In the genomic region with DNA sequence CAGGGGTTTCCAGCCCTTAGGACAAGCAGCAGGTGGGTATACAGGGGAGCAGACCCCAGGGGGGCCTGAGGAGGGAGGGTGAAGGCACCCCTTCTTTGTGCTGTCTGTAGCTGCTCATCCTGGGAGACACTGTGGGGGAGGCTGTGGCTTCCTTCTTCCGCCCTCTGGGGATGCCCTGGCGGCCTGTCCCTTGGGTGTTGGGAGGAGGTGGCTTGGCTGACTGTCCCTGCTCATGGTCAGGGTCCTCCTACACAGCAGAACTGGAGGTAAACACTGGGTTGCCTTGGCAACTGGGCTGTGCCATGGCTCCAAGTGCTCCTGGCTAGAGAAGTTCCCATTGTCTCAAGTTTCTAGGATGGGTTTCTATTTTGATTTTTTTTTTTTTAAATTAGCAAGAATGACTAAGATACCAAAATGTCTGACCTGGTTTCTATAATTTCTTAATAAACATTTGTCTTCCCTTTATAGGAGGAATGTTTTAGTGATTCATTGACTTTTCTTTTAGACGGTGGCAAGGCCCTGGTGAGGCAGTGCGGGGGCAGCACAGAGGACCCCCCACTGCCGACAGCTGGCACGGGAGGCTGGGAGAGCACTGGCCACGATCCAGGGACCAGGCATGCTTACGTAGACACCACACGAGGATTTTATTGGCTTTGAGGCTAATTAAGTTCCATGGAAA, we compare ENCODE assay signal across 8 cellular contexts. TPM values are rescaled to one million over a fixed set of nuclear protein-coding genes. Genes with fewer than 3 reads are reported as not detected.
DNase-seq lines count a peak whose midpoint lies in the region; TF ChIP-seq lines count a peak whose summit lies in the region.

No MANE protein-coding gene starts in this region.

- TF ChIP-seq CTCF in HFFc6 (IDR thresholded peaks at IDR 0.05) (no peak), adrenal gland (IDR thresholded peaks at IDR 0.05) (no peak), hepatocyte (IDR thresholded peaks at IDR 0.05; ENCODE audit: poor library complexity) (no peak)

- H3K9me3 ChIP-seq in adrenal gland (replicated peaks in 1 of 3) (no peaks in the 10 kb centered on the region), hepatocyte (ENCODE audit: low read depth) (no peaks in the 10 kb centered on the region)

- peaks cover 25 to 83% of the 10 kb centered on the region in 2 donors for H3K4me1 ChIP-seq in adrenal gland (replicated peaks in 1 of 2)
- peaks cover under 1% of the 10 kb centered on the region for H3K4me1 ChIP-seq in hepatocyte (ENCODE audit: insufficient read depth)

- H3K27me3 Mint-ChIP-seq in HFFc6 (ENCODE audit: insufficient read depth) = no peaks in the 10 kb centered on the region

- 15 to 30% (median 24%) methylated on average over 8 to 9 of the region's 9 CpGs for WGBS in adrenal gland, 4 donors
- 73% methylated on average over 9 of the region's 9 CpGs for WGBS in hepatocyte (ENCODE audit: low lambda C conversion rate, missing lambda C conversion rate)

- no peak for TF ChIP-seq POLR2A in adrenal gland (IDR thresholded peaks at IDR 0.05)

- intact Hi-C loops in adrenal gland (cut with DNase I) = loop anchor here in 1 of 2 donors (2.0 kb wide), 1 partner anchor 14 kb away; no protein-coding TSS in a partner anchor

- no peak overlapping the region for H3K4me2 ChIP-seq in hepatocyte

- peak overlapping the region in 4 of 5 donors; percentile 56 to 73 (median 62) for H3K27ac ChIP-seq in adrenal gland
- no peak overlapping the region for H3K27ac ChIP-seq in hepatocyte

- peaks cover 91% of the 10 kb centered on the region for H4K20me1 ChIP-seq in hepatocyte (ENCODE audit: insufficient read depth, poor library complexity, severe bottlenecking)

- H3K27ac Mint-ChIP-seq in HFFc6 = peak overlapping the region; percentile 99

- H3K4me3 ChIP-seq in adrenal gland (no peak overlapping the region), hepatocyte (no peak overlapping the region)

- H3K36me3 ChIP-seq in adrenal gland (replicated peaks in 1 of 2) (no peaks in the 10 kb centered on the region), hepatocyte (replicated peaks; ENCODE audit: insufficient read depth, low read depth) (no peaks in the 10 kb centered on the region)

- DNase-seq in NCI-H2029 (lab: John Stamatoyannopoulos, UW) (peak; percentile 43), NCI-H2029 treated with DMSO at 0.1 percent for 48 hours (lab: John Stamatoyannopoulos, UW) (no peak), HFFc6 (peak; percentile 88), NCI-H2107 (lab: John Stamatoyannopoulos, UW) (peak; percentile 18), adrenal gland (peak; percentile 53 to 93 (median 84)), hepatocyte (ENCODE audit: low spot score) (peak; percentile 58), smooth muscle cell of the brain vasculature (ENCODE audit: low read depth, low spot score) (peak; percentile 62), NCI-H187 treated with DMSO at 0.1 percent for 48 hours (lab: John Stamatoyannopoulos, UW) (no peak)

- H3K27me3 ChIP-seq in adrenal gland = no peaks in the 10 kb centered on the region
- H3K27me3 ChIP-seq in hepatocyte = no peaks in the 10 kb centered on the region

- no peak overlapping the region for H2AFZ ChIP-seq in hepatocyte

- no peaks in the 10 kb centered on the region for H3K36me3 Mint-ChIP-seq in HFFc6 (ENCODE audit: low read depth)

- H3K79me2 ChIP-seq in hepatocyte = peaks cover 99% of the 10 kb centered on the region

- no peaks in the 10 kb centered on the region for H3K9me3 Mint-ChIP-seq in HFFc6

- no peaks in the 10 kb centered on the region for H3K9me2 ChIP-seq in hepatocyte (replicated peaks; ENCODE audit: insufficient read depth)

- H3K4me3 Mint-ChIP-seq in HFFc6 = peak overlapping the region; percentile 81

- peaks cover 23% of the 10 kb centered on the region for H3K4me1 Mint-ChIP-seq in HFFc6 (ENCODE audit: low read depth)

RNA-seq across cellular contexts. Expression of a gene that starts 12.4 kb away (rescaled TPM):
- 10 to 100 TPM; 22.5 to 29.1 (median 23.5) TPM for total RNA-seq in HFFc6 (2021; fragmentation: NEBNext Ultra II Directional; extraction: Animal tissue kit (Norgen Biotek cat#: 25700))
- total RNA-seq in adrenal gland = 10 to 100 TPM; 19.9 to 65.9 (median 37.8) TPM
- 10 to 100 TPM; 17.3 to 33.5 (median 21.0) TPM for polyA plus RNA-seq in adrenal gland
- total RNA-seq in hepatocyte = 35.4 and 51.2 TPM in 2 replicates
- 27.3 and 32.7 TPM in 2 replicates for polyA plus RNA-seq in hepatocyte

Comparison
In these comparisons a context has a peak if more than half of its experiments do, and no peak if none do; other contexts are left out.
1. DNase-seq: peak in NCI-H2029 (single experiment), HFFc6 (single experiment), NCI-H2107 (single experiment), adrenal gland (7 of 7), hepatocyte (single experiment) and smooth muscle cell of the brain vasculature (single experiment); none in NCI-H2029 treated with DMSO at 0.1 percent for 48 hours (single experiment) and NCI-H187 treated with DMSO at 0.1 percent for 48 hours (single experiment).